1 cellular context compared by ENCODE assay signal in the genomic region with DNA sequence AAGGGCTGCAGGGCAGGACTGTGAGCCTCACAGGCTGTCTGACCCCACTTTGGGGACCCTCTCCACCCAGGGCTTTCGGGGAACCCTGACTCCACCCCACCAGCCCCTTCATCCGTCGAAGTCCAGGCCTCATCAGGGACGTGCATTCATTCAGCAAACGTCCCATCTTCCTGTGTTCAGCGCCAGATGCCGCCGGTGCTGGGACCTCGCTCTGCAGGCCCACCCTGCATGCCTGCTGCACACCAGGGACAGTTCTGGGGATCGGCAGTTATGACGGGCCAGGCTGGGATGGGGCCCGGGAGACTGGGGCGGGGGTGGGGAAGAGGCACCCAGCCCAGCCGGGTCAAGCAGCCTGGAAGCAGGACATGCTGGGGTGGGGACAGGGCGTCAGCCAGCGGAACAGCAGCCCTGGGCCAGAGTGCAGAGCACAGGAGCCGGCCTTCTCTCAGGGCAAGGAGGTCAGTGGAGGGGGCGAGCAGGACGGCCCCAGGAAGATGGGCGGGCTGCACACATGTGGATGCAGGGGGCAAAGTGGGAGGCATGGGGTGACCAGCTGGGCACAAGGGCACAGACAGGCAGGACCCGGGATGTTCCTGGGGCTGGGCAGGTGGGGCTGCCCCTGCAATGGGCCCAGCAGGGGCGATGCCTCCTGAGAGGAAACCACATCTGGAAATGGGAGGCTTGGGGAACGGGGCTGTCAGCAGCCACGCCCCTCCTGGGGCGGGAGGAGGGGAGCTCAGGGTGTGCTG.
TF ChIP-seq lines count a peak whose summit lies in the region.

No MANE protein-coding gene starts in this region.

TF ChIP-seq in K562, 482 proteins besides CTCF, POLR2A, EP300 and RAD21:
- TF ChIP-seq MCM5 (IDR thresholded peaks at IDR 0.05; ENCODE audit: low read depth) (no peak), BHLHE40 (IDR thresholded peaks at IDR 0.05; ENCODE audit: low read length) (no peak), ZNF76 (CRISPR knock-in tag; IDR thresholded peaks at IDR 0.05; ENCODE audit: borderline replicate concordance) (no peak), POLR2G (IDR thresholded peaks at IDR 0.05; ENCODE audit: low read depth, low read length) (peak; percentile 61), RBFOX2 (IDR thresholded peaks at IDR 0.05; ENCODE audit: low read depth, low read length) (0 out of 2 replicates have a peak, but pooled peaks have one; percentile 13), PML (IDR thresholded peaks at IDR 0.05; ENCODE audit: low read length) (peak; percentile 28; the same call in 1 of the 2 replicates), NCOA4 (IDR thresholded peaks at IDR 0.05; ENCODE audit: partially characterized antibody) (no peak), CBX1 (IDR thresholded peaks at IDR 0.05; ENCODE audit: low read depth) (0 out of 2 replicates have a peak, but pooled peaks have one; percentile 35), MYNN (IDR thresholded peaks at IDR 0.05) (0 out of 2 replicates have a peak, but pooled peaks have one; percentile 40), MYNN (CRISPR knock-in tag; IDR thresholded peaks at IDR 0.05) (no peak), POLR2AphosphoS5 (IDR thresholded peaks at IDR 0.05; ENCODE audit: control insufficient read depth, insufficient read depth, low read depth, low read length) (peak; percentile 19; the same call in 1 of the 2 replicates), HNRNPL (IDR thresholded peaks at IDR 0.05; ENCODE audit: low read depth, low read length) (peak; percentile 64; the same call in 1 of the 2 replicates), FIP1L1 (IDR thresholded peaks at IDR 0.05; ENCODE audit: low read depth, low read length, poor library complexity, severe bottlenecking) (peak; percentile 22), RBM22 (IDR thresholded peaks at IDR 0.05; ENCODE audit: low read depth, low read length, poor library complexity, severe bottlenecking) (peak; percentile 28), SIRT6 (IDR thresholded peaks at IDR 0.05; ENCODE audit: low read depth, low read length) (peak; percentile 54), NR3C1 (CRISPR knock-in tag; IDR thresholded peaks at IDR 0.05) (0 out of 2 replicates have a peak, but pooled peaks have one; percentile 34), POLR2B (IDR thresholded peaks at IDR 0.05; ENCODE audit: low read depth, partially characterized antibody) (peak; percentile 56), CCNT2 (IDR thresholded peaks at IDR 0.05; ENCODE audit: borderline replicate concordance, extremely low read depth, insufficient read length, low read depth, low read length) (peak; percentile 16), SUPT5H (IDR thresholded peaks at IDR 0.05) (peak; percentile 60)
- TF ChIP-seq, protein P1, sequence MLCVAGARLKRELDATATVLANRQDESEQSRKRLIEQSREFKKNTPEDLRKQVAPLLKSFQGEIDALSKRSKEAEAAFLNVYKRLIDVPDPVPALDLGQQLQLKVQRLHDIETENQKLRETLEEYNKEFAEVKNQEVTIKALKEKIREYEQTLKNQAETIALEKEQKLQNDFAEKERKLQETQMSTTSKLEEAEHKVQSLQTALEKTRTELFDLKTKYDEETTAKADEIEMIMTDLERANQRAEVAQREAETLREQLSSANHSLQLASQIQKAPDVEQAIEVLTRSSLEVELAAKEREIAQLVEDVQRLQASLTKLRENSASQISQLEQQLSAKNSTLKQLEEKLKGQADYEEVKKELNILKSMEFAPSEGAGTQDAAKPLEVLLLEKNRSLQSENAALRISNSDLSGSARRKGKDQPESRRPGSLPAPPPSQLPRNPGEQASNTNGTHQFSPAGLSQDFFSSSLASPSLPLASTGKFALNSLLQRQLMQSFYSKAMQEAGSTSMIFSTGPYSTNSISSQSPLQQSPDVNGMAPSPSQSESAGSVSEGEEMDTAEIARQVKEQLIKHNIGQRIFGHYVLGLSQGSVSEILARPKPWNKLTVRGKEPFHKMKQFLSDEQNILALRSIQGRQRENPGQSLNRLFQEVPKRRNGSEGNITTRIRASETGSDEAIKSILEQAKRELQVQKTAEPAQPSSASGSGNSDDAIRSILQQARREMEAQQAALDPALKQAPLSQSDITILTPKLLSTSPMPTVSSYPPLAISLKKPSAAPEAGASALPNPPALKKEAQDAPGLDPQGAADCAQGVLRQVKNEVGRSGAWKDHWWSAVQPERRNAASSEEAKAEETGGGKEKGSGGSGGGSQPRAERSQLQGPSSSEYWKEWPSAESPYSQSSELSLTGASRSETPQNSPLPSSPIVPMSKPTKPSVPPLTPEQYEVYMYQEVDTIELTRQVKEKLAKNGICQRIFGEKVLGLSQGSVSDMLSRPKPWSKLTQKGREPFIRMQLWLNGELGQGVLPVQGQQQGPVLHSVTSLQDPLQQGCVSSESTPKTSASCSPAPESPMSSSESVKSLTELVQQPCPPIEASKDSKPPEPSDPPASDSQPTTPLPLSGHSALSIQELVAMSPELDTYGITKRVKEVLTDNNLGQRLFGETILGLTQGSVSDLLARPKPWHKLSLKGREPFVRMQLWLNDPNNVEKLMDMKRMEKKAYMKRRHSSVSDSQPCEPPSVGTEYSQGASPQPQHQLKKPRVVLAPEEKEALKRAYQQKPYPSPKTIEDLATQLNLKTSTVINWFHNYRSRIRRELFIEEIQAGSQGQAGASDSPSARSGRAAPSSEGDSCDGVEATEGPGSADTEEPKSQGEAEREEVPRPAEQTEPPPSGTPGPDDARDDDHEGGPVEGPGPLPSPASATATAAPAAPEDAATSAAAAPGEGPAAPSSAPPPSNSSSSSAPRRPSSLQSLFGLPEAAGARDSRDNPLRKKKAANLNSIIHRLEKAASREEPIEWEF (CRISPR knock-in tag; IDR thresholded peaks at IDR 0.05): no peak
- TF ChIP-seq, protein P2, sequence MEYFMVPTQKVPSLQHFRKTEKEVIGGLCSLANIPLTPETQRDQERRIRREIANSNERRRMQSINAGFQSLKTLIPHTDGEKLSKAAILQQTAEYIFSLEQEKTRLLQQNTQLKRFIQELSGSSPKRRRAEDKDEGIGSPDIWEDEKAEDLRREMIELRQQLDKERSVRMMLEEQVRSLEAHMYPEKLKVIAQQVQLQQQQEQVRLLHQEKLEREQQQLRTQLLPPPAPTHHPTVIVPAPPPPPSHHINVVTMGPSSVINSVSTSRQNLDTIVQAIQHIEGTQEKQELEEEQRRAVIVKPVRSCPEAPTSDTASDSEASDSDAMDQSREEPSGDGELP (CRISPR knock-in tag; IDR thresholded peaks at IDR 0.05; ENCODE audit: borderline replicate concordance): 0 out of 2 replicates have a peak, but pooled peaks have one; percentile 4
- TF ChIP-seq, protein P3, sequence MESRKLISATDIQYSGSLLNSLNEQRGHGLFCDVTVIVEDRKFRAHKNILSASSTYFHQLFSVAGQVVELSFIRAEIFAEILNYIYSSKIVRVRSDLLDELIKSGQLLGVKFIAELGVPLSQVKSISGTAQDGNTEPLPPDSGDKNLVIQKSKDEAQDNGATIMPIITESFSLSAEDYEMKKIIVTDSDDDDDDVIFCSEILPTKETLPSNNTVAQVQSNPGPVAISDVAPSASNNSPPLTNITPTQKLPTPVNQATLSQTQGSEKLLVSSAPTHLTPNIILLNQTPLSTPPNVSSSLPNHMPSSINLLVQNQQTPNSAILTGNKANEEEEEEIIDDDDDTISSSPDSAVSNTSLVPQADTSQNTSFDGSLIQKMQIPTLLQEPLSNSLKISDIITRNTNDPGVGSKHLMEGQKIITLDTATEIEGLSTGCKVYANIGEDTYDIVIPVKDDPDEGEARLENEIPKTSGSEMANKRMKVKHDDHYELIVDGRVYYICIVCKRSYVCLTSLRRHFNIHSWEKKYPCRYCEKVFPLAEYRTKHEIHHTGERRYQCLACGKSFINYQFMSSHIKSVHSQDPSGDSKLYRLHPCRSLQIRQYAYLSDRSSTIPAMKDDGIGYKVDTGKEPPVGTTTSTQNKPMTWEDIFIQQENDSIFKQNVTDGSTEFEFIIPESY (CRISPR knock-in tag; IDR thresholded peaks at IDR 0.05): peak; percentile 75
- TF ChIP-seq, protein P4, sequence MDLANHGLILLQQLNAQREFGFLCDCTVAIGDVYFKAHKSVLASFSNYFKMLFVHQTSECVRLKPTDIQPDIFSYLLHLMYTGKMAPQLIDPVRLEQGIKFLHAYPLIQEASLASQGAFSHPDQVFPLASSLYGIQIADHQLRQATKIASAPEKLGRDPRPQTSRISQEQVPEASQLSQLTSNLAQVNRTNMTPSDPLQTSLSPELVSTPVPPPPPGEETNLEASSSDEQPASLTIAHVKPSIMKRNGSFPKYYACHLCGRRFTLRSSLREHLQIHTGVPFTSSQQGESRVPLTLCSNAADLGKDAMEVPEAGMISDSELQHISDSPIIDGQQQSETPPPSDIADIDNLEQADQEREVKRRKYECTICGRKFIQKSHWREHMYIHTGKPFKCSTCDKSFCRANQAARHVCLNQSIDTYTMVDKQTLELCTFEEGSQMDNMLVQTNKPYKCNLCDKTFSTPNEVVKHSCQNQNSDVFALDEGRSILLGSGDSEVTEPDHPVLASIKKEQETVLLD (IDR thresholded peaks at IDR 0.05): no peak
- TF ChIP-seq, protein P5, sequence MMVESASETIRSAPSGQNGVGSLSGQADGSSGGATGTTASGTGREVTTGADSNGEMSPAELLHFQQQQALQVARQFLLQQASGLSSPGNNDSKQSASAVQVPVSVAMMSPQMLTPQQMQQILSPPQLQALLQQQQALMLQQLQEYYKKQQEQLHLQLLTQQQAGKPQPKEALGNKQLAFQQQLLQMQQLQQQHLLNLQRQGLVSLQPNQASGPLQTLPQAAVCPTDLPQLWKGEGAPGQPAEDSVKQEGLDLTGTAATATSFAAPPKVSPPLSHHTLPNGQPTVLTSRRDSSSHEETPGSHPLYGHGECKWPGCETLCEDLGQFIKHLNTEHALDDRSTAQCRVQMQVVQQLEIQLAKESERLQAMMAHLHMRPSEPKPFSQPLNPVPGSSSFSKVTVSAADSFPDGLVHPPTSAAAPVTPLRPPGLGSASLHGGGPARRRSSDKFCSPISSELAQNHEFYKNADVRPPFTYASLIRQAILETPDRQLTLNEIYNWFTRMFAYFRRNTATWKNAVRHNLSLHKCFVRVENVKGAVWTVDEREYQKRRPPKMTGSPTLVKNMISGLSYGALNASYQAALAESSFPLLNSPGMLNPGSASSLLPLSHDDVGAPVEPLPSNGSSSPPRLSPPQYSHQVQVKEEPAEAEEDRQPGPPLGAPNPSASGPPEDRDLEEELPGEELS (CRISPR knock-in tag; IDR thresholded peaks at IDR 0.05; ENCODE audit: borderline replicate concordance): 0 out of 2 replicates have a peak, but pooled peaks have one; percentile 46
- TF ChIP-seq, protein P6, sequence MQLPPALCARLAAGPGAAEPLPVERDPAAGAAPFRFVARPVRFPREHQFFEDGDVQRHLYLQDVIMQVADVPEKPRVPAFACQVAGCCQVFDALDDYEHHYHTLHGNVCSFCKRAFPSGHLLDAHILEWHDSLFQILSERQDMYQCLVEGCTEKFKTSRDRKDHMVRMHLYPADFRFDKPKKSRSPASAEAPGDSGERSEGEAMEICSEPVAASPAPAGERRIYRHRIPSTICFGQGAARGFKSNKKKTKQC (CRISPR knock-in tag; IDR thresholded peaks at IDR 0.05): no peak
- TF ChIP-seq, protein P7, sequence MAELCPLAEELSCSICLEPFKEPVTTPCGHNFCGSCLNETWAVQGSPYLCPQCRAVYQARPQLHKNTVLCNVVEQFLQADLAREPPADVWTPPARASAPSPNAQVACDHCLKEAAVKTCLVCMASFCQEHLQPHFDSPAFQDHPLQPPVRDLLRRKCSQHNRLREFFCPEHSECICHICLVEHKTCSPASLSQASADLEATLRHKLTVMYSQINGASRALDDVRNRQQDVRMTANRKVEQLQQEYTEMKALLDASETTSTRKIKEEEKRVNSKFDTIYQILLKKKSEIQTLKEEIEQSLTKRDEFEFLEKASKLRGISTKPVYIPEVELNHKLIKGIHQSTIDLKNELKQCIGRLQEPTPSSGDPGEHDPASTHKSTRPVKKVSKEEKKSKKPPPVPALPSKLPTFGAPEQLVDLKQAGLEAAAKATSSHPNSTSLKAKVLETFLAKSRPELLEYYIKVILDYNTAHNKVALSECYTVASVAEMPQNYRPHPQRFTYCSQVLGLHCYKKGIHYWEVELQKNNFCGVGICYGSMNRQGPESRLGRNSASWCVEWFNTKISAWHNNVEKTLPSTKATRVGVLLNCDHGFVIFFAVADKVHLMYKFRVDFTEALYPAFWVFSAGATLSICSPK (IDR thresholded peaks at IDR 0.05; ENCODE audit: borderline replicate concordance): no peak
- TF ChIP-seq, protein P8, sequence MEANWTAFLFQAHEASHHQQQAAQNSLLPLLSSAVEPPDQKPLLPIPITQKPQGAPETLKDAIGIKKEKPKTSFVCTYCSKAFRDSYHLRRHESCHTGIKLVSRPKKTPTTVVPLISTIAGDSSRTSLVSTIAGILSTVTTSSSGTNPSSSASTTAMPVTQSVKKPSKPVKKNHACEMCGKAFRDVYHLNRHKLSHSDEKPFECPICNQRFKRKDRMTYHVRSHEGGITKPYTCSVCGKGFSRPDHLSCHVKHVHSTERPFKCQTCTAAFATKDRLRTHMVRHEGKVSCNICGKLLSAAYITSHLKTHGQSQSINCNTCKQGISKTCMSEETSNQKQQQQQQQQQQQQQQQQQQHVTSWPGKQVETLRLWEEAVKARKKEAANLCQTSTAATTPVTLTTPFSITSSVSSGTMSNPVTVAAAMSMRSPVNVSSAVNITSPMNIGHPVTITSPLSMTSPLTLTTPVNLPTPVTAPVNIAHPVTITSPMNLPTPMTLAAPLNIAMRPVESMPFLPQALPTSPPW (CRISPR knock-in tag; IDR thresholded peaks at IDR 0.05): 0 out of 2 replicates have a peak, but pooled peaks have one; percentile 6
TF ChIP-seq in K562: peak in this region for 18.
